24 cellular contexts compared by ENCODE assay signal in genomic region chr18:67846422-67847098, GRCh38.
"Had no signal": no experiment of that assay in that cellular context is flagged by ENCODE, and none has a peak within 500 bp of the region (broad histone marks: within the 10 kb centered on the region; RNA-seq: fewer than 3 reads in every experiment).

No MANE protein-coding gene starts in this region.

- H3K36me3 Mint-ChIP-seq: naive thymus-derived CD4-positive, alpha-beta T cell; natural killer cell treated with Interleukin-12 subunit alpha and Interleukin-12 subunit beta and Interleukin-15 and Interleukin-18, amount 100 ng/mL, for 72 hours; stimulated activated naive B cell treated with anti-CD40 and anti-IgM and Interleukin-4, amounts not matched to agents 10 μg/mL and 1 μg/mL and 100 μg/mL, for 72 hours had no signal

- H2AFZ ChIP-seq: hepatocyte had no signal

- H3K4me3 ChIP-seq: heart right ventricle, hepatocyte, left ventricle myocardium inferior, lung, mucosa of descending colon, pancreas, prostate gland, sigmoid colon, spleen, tibial nerve, vagina had no signal

- H3K27me3 ChIP-seq: heart right ventricle, hepatocyte, pancreas, sigmoid colon, spleen, tibial nerve, vagina had no signal

- H3K4me2 ChIP-seq: hepatocyte had no signal

- H3K36me3 ChIP-seq: heart right ventricle, left ventricle myocardium inferior, pancreas, prostate gland, sigmoid colon, spleen, tibial nerve, vagina had no signal

- ATAC-seq: heart right ventricle; mucosa of descending colon; naive thymus-derived CD4-positive, alpha-beta T cell; natural killer cell treated with Interleukin-12 subunit alpha and Interleukin-12 subunit beta and Interleukin-15 and Interleukin-18, amount 100 ng/mL, for 72 hours; pancreas; right cardiac atrium had no signal

- H3K4me3 Mint-ChIP-seq: naive thymus-derived CD4-positive, alpha-beta T cell; natural killer cell treated with Interleukin-12 subunit alpha and Interleukin-12 subunit beta and Interleukin-15 and Interleukin-18, amount 100 ng/mL, for 72 hours; stimulated activated naive B cell treated with anti-CD40 and anti-IgM and Interleukin-4, amounts not matched to agents 10 μg/mL and 1 μg/mL and 100 μg/mL, for 72 hours; stimulated activated naive CD8-positive, alpha-beta T cell treated with anti-CD3 and anti-CD28 coated beads, Interleukin-15, Interleukin-2, amounts not matched to agents 100 ng/mL and 50 ng/mL, for 24 hours had no signal

- H3K9me3 ChIP-seq: mucosa of descending colon, pancreas, prostate gland, sigmoid colon, tibial nerve, vagina had no signal

- H3K4me1 ChIP-seq: heart right ventricle, left ventricle myocardium inferior, pancreas, prostate gland, sigmoid colon, spleen, tibial nerve, vagina had no signal

- H3K27ac Mint-ChIP-seq: naive thymus-derived CD4-positive, alpha-beta T cell; natural killer cell treated with Interleukin-12 subunit alpha and Interleukin-12 subunit beta and Interleukin-15 and Interleukin-18, amount 100 ng/mL, for 72 hours; stimulated activated naive B cell treated with anti-CD40 and anti-IgM and Interleukin-4, amounts not matched to agents 10 μg/mL and 1 μg/mL and 100 μg/mL, for 72 hours; stimulated activated naive CD8-positive, alpha-beta T cell treated with anti-CD3 and anti-CD28 coated beads, Interleukin-15, Interleukin-2, amounts not matched to agents 100 ng/mL and 50 ng/mL, for 24 hours had no signal

- H3K4me1 Mint-ChIP-seq: naive thymus-derived CD4-positive, alpha-beta T cell; stimulated activated naive B cell treated with anti-CD40 and anti-IgM and Interleukin-4, amounts not matched to agents 10 μg/mL and 1 μg/mL and 100 μg/mL, for 72 hours had no signal

- H3K27ac ChIP-seq: heart right ventricle, hepatocyte, left ventricle myocardium inferior, pancreas, prostate gland, sigmoid colon, spleen, tibial nerve, vagina had no signal

- H3K27me3 Mint-ChIP-seq: naive thymus-derived CD4-positive, alpha-beta T cell; natural killer cell treated with Interleukin-12 subunit alpha and Interleukin-12 subunit beta and Interleukin-15 and Interleukin-18, amount 100 ng/mL, for 72 hours; stimulated activated naive B cell treated with anti-CD40 and anti-IgM and Interleukin-4, amounts not matched to agents 10 μg/mL and 1 μg/mL and 100 μg/mL, for 72 hours; stimulated activated naive CD8-positive, alpha-beta T cell treated with anti-CD3 and anti-CD28 coated beads, Interleukin-15, Interleukin-2, amounts not matched to agents 100 ng/mL and 50 ng/mL, for 24 hours had no signal

- DNase-seq: heart right ventricle; islet precursor cell; left ventricle myocardium inferior; mesendoderm; midbrain; mucosa of descending colon; naive thymus-derived CD4-positive, alpha-beta T cell; nucleus accumbens; retina; sigmoid colon; small intestine; spleen; stimulated activated CD4-positive, alpha-beta T cell treated with anti-CD3 and anti-CD28 coated beads, Interleukin-4, amount 100 ng/mL, for 24 hours; stimulated activated naive B cell treated with anti-CD40 and anti-IgM and Interleukin-4, amounts not matched to agents 10 μg/mL and 1 μg/mL and 100 μg/mL, for 72 hours; substantia nigra had no signal

- H3K9me3 Mint-ChIP-seq: stimulated activated naive CD8-positive, alpha-beta T cell treated with anti-CD3 and anti-CD28 coated beads, Interleukin-15, Interleukin-2, amounts not matched to agents 100 ng/mL and 50 ng/mL, for 24 hours had no signal
